ENCODE assay signal across 1 cellular context in the genomic region with DNA sequence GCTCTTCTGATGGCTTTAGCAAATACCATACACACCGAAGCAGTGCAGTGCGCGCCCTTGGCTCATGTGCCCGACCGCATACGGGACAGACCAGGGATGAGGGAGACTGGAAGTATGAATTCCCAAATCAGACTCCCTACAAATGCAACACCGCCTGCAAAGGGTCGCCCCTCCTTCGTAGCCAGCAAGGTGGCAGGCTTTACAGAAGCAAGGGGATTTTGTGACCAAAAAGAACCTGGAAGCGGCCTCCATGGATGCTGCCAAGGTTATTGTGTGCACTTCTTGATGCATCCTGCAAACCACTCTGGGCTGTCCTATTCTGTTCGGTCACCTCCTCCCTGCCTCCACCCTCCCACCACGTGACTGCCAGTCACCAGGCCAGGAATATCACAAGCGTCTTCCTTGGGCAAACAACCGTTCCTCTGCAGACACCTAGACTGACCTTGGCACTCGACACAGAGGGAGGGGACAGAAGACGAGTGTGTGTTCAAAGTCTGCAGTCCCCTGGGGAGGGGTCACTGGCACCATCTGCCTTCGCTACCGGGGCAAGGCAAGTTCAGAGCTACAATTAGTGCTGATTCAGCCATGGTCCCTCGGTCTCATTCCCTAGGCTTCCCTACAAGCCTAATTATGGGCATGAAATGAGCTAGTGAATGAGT.
TF ChIP-seq lines count a peak whose summit lies in the region.

No MANE protein-coding gene starts in this region.

TF ChIP-seq in H1, 55 proteins besides CTCF, POLR2A, EP300 and RAD21:
- TF ChIP-seq TCF12 (IDR thresholded peaks at IDR 0.05; ENCODE audit: low read depth, low read length), result no peak
- TF ChIP-seq RXRA (IDR thresholded peaks at IDR 0.05; ENCODE audit: insufficient read depth, low read depth, low read length), result no peak
- no peak for TF ChIP-seq SRF (IDR thresholded peaks at IDR 0.05; ENCODE audit: low read depth, low read length)
- TF ChIP-seq CEBPB (IDR thresholded peaks at IDR 0.05; ENCODE audit: low read depth, low read length), result no peak
- TF ChIP-seq KDM1A (IDR thresholded peaks at IDR 0.05; ENCODE audit: borderline replicate concordance, low read length), result no peak
- no peak for TF ChIP-seq POLR2AphosphoS5 (IDR thresholded peaks at IDR 0.05; ENCODE audit: low read depth, low read length)
- TF ChIP-seq ATF3 (IDR thresholded peaks at IDR 0.05; ENCODE audit: insufficient read depth, low read depth, low read length), result no peak
- TF ChIP-seq YY1 (IDR thresholded peaks at IDR 0.05; ENCODE audit: low read depth, low read length), result no peak
TF ChIP-seq in H1: peak in this region for 0.
